Comparison of ENCODE assay signal across 18 cellular contexts in the genomic region with DNA sequence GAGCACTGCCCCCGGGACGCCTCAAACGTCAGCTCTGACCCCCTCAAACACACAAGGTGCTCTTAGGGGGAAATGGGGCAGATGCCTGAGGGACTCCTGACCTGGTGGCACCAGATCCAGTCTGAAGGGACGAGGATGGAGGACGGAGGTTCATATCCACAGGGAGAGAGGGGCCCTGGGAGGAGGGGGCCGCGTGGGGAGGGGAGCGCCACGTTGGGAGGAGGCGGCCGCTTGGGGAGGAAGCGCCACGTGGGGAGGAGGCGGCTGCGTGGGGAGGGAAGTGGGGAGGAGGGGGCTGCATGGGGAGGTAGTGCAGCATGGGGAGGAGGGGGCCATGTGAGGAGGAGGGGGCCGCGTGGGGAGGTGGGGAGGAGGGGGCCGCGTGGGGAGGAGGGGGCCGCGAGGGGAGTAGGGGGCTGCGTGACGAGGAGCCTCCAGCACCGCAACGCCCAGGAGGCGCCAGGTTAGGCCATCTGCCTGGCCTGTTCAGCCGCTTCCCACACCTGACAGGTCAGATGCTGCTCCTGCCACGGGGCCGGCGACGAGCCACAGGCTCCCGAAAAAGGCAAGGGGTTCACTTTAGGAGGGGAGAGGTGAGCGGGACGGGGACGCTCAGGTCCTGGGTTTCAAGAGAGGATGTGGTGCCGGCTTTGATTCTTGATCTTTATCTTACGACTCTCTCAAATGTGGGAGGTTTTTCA. TPM values are rescaled to one million over a fixed set of nuclear protein-coding genes. Genes with fewer than 3 reads are reported as not detected.
DNase-seq lines count a peak whose midpoint lies in the region; ATAC-seq, FAIRE-seq and TF ChIP-seq lines count a peak whose summit lies in the region.
"Had no signal": no experiment of that assay in that cellular context is flagged by ENCODE, and none has a peak within 500 bp of the region (broad histone marks: within the 10 kb centered on the region; RNA-seq: fewer than 3 reads in every experiment).

No MANE protein-coding gene starts in this region.

- CTCF ChIA-PET in CD4-positive, alpha-beta memory T cell (lab: Charles Lee; ENCODE audit: partially characterized antibody) = no interaction called here

- TF ChIP-seq POLR2A in tibial nerve (IDR thresholded peaks at IDR 0.05) = no peak

- no peaks in the 10 kb centered on the region for H3K4me1 Mint-ChIP-seq in CD14-positive monocyte
- peaks cover 2 to 6% (median 4%) of the 10 kb centered on the region in 4 donors for H3K4me1 Mint-ChIP-seq in CD4-positive, alpha-beta memory T cell
- H3K4me1 Mint-ChIP-seq in activated T-helper 1 cell treated with anti-CD3 and anti-CD28 coated beads, Interleukin-12 subunit alpha, Interleukin-12 subunit beta, Interleukin-2, Interleukin-4 antibody, amounts not matched to agents 30 ng/mL and 10 ng/mL and 1 ng/mL, durations not matched to agents 14 hours and 24 hours and 36 hours (ENCODE audit: low read depth) = no peaks in the 10 kb centered on the region
- H3K4me1 Mint-ChIP-seq in memory B cell = no peaks in the 10 kb centered on the region
- H3K4me1 Mint-ChIP-seq: B cell had no signal

- peaks cover 62% of the 10 kb centered on the region for H3K36me3 ChIP-seq in CD4-positive, alpha-beta memory T cell (ENCODE audit: insufficient read depth, low read length)
- H3K36me3 ChIP-seq in tibial nerve = peaks cover 4 to 66% (median 17%) of the 10 kb centered on the region in 3 donors

- peaks cover 0 to 5% (median 3%) of the 10 kb centered on the region in 7 donors for H3K9me3 Mint-ChIP-seq in CD14-positive monocyte
- H3K9me3 Mint-ChIP-seq in CD4-positive, alpha-beta memory T cell = peaks cover 0 to 6% (median 0%) of the 10 kb centered on the region in 8 donors
- H3K9me3 Mint-ChIP-seq in activated T-helper 1 cell treated with anti-CD3 and anti-CD28 coated beads, Interleukin-12 subunit alpha, Interleukin-12 subunit beta, Interleukin-2, Interleukin-4 antibody, amounts not matched to agents 30 ng/mL and 10 ng/mL and 1 ng/mL, durations not matched to agents 14 hours and 24 hours and 36 hours = no peaks in the 10 kb centered on the region
- no peaks in the 10 kb centered on the region for H3K9me3 Mint-ChIP-seq in memory B cell

- H3K27me3 Mint-ChIP-seq in CD14-positive monocyte (ENCODE audit: low read depth in 3 of 3) (no peaks in the 10 kb centered on the region), memory B cell (no peaks in the 10 kb centered on the region)
- H3K27me3 Mint-ChIP-seq in CD4-positive, alpha-beta memory T cell = no peaks in the 10 kb centered on the region
- no peaks in the 10 kb centered on the region for H3K27me3 Mint-ChIP-seq in activated T-helper 1 cell treated with anti-CD3 and anti-CD28 coated beads, Interleukin-12 subunit alpha, Interleukin-12 subunit beta, Interleukin-2, Interleukin-4 antibody, amounts not matched to agents 30 ng/mL and 10 ng/mL and 1 ng/mL, durations not matched to agents 14 hours and 24 hours and 36 hours (ENCODE audit: insufficient read depth)
- H3K27me3 Mint-ChIP-seq: B cell had no signal

- DNase-seq in CD14-positive monocyte (ENCODE audit: low spot score) (peak; percentile 27), memory B cell (ENCODE audit: low spot score in 2 of 2) (no peak), NCI-H1930 (lab: John Stamatoyannopoulos, UW) (no peak), tibial nerve (ENCODE audit: low spot score in 2 of 2) (no peak), GM19239 (ENCODE audit: insufficient read length, low spot score) (no peak)
- DNase-seq in CD4-positive, alpha-beta memory T cell = peak in 3 of 5 donors; percentile 24 to 36 (median 29)
- no peak for DNase-seq in activated T-helper 1 cell treated with anti-CD3 and anti-CD28 coated beads, Interleukin-12 subunit alpha, Interleukin-12 subunit beta, Interleukin-2, Interleukin-4 antibody, amounts not matched to agents 30 ng/mL and 10 ng/mL and 1 ng/mL, durations not matched to agents 14 hours and 24 hours and 36 hours (ENCODE audit: low spot score)
- DNase-seq: adrenal gland; mammary epithelial cell; NK-92 treated with Interleukin-12 subunit alpha and Interleukin-12 subunit beta, amount 100 ng/mL, for 24 hours; SIG-M5; small intestine had no signal

- H3K27ac Mint-ChIP-seq in CD14-positive monocyte = peak overlapping the region in 5 of 7 donors; percentile 7 to 69 (median 37)
- H3K27ac Mint-ChIP-seq in CD4-positive, alpha-beta memory T cell = peak overlapping the region in 5 of 7 donors; percentile 54 to 83 (median 75)
- H3K27ac Mint-ChIP-seq in activated T-helper 1 cell treated with anti-CD3 and anti-CD28 coated beads, Interleukin-12 subunit alpha, Interleukin-12 subunit beta, Interleukin-2, Interleukin-4 antibody, amounts not matched to agents 30 ng/mL and 10 ng/mL and 1 ng/mL, durations not matched to agents 14 hours and 24 hours and 36 hours = peak overlapping the region; percentile 11
- peak overlapping the region; percentile 45 for H3K27ac Mint-ChIP-seq in memory B cell
- H3K27ac Mint-ChIP-seq: B cell had no signal

- no peak for TF ChIP-seq EP300 in tibial nerve (IDR thresholded peaks at IDR 0.05)

- ATAC-seq in memory B cell (ENCODE audit: low read depth) = no peak
- no peak for ATAC-seq in HG02678 (IDR thresholded peaks at IDR 0.05; ENCODE audit: unreplicated experiment)
- ATAC-seq: HCT116 had no signal

- POLR2A ChIA-PET in CD4-positive, alpha-beta memory T cell (lab: Charles Lee; ENCODE audit: partially characterized antibody) = interaction anchor here (1.4 kb wide), 1 partner anchor 7 kb away, joined by 4 read pairs; no protein-coding TSS in a partner anchor

- H3K4me3 ChIP-seq in CD4-positive, alpha-beta memory T cell (ENCODE audit: low read length in 2 of 2) = no peak overlapping the region
- H3K4me3 ChIP-seq in tibial nerve = no peak overlapping the region
- H3K4me3 ChIP-seq: adrenal gland had no signal

- no peak overlapping the region for H3K27ac ChIP-seq in CD4-positive, alpha-beta memory T cell (ENCODE audit: low read depth, low read length)
- no peak overlapping the region for H3K27ac ChIP-seq in tibial nerve
- H3K27ac ChIP-seq: adrenal gland, neutrophil had no signal

- H3K4me3 Mint-ChIP-seq in CD14-positive monocyte (no peak overlapping the region), memory B cell (no peak overlapping the region)
- peak overlapping the region in 1 of 8 donors; percentile 20 for H3K4me3 Mint-ChIP-seq in CD4-positive, alpha-beta memory T cell
- H3K4me3 Mint-ChIP-seq in activated T-helper 1 cell treated with anti-CD3 and anti-CD28 coated beads, Interleukin-12 subunit alpha, Interleukin-12 subunit beta, Interleukin-2, Interleukin-4 antibody, amounts not matched to agents 30 ng/mL and 10 ng/mL and 1 ng/mL, durations not matched to agents 14 hours and 24 hours and 36 hours = no peak overlapping the region
- H3K4me3 Mint-ChIP-seq: B cell had no signal

- TF ChIP-seq CTCF in CD14-positive monocyte (IDR thresholded peaks at IDR 0.05) (no peak), tibial nerve (IDR thresholded peaks at IDR 0.05) (no peak)

- H3K4me1 ChIP-seq in CD4-positive, alpha-beta memory T cell (ENCODE audit: insufficient read depth, low read length) = no peaks in the 10 kb centered on the region
- peaks cover 0 to 5% (median 0%) of the 10 kb centered on the region in 4 donors for H3K4me1 ChIP-seq in tibial nerve
- H3K4me1 ChIP-seq: adrenal gland had no signal

- H3K36me3 Mint-ChIP-seq in CD14-positive monocyte (peaks cover 19 to 20% of the 10 kb centered on the region in 2 donors), memory B cell (peaks cover 15% of the 10 kb centered on the region)
- peaks cover 7 to 21% of the 10 kb centered on the region in 2 donors for H3K36me3 Mint-ChIP-seq in CD4-positive, alpha-beta memory T cell
- peaks cover 14% of the 10 kb centered on the region for H3K36me3 Mint-ChIP-seq in activated T-helper 1 cell treated with anti-CD3 and anti-CD28 coated beads, Interleukin-12 subunit alpha, Interleukin-12 subunit beta, Interleukin-2, Interleukin-4 antibody, amounts not matched to agents 30 ng/mL and 10 ng/mL and 1 ng/mL, durations not matched to agents 14 hours and 24 hours and 36 hours (ENCODE audit: low read depth)

- no peaks in the 10 kb centered on the region for H3K9me3 ChIP-seq in CD4-positive, alpha-beta memory T cell (ENCODE audit: control insufficient read depth in 1 of 2, low read length in 2 of 2)
- no peaks in the 10 kb centered on the region for H3K9me3 ChIP-seq in tibial nerve
- H3K9me3 ChIP-seq: adrenal gland, neutrophil had no signal

- FAIRE-seq in GM19239 (lab: Jason Lieb, UNC) = no peak
- FAIRE-seq: endothelial cell of umbilical vein, frontal cortex, small intestine had no signal

- intact Hi-C loops in CD14-positive monocyte (cut with micrococcal nuclease) = no loop called here
- intact Hi-C loops in CD4-positive, alpha-beta memory T cell (cut with micrococcal nuclease) = no loop called here
- intact Hi-C loops in activated T-helper 1 cell treated with anti-CD3 and anti-CD28 coated beads, Interleukin-12 subunit alpha, Interleukin-12 subunit beta, Interleukin-2, Interleukin-4 antibody, amounts not matched to agents 30 ng/mL and 10 ng/mL and 1 ng/mL, durations not matched to agents 14 hours and 24 hours and 36 hours (cut with micrococcal nuclease) = no loop called here

- H3K27me3 ChIP-seq in CD4-positive, alpha-beta memory T cell (ENCODE audit: insufficient read depth, low read length) = no peaks in the 10 kb centered on the region
- H3K27me3 ChIP-seq in tibial nerve = no peaks in the 10 kb centered on the region
- H3K27me3 ChIP-seq: adrenal gland, neutrophil had no signal

- WGBS in tibial nerve, 2 donors = 89 to 91% methylated on average over 34 to 37 of the region's 37 CpGs

RNA-seq across cellular contexts. Expression of gene C13orf46, which starts 36.7 kb away (rescaled TPM):
- under 1 TPM in 1 of 2 donors, not detected in 1; 0.05 TPM for polyA plus RNA-seq in CD14-positive monocyte
- total RNA-seq in CD4-positive, alpha-beta memory T cell = 10 to 100 TPM; 13.9 to 14.2 TPM
- polyA plus RNA-seq in CD4-positive, alpha-beta memory T cell = 1 to 10 TPM in 1 of 2 donors, not detected in 1; 1.5 TPM
- total RNA-seq in activated T-helper 1 cell treated with anti-CD3 and anti-CD28 coated beads, Interleukin-12 subunit alpha, Interleukin-12 subunit beta, Interleukin-2, Interleukin-4 antibody, amounts not matched to agents 30 ng/mL and 10 ng/mL and 1 ng/mL, durations not matched to agents 14 hours and 24 hours and 36 hours = 0.83 and 0.91 TPM in 2 replicates
- 10 to 100 TPM in 1 of 4 donors, 1 to 10 TPM in 3; 3.3 to 17.7 (median 4.1) TPM for total RNA-seq in tibial nerve

Comparison
In these comparisons a context has a peak if more than half of its experiments do, and no peak if none do; other contexts are left out.
1. DNase-seq: peak in CD14-positive monocyte (single experiment) and CD4-positive, alpha-beta memory T cell (3 of 5); none in activated T-helper 1 cell treated with anti-CD3 and anti-CD28 coated beads, Interleukin-12 subunit alpha, Interleukin-12 subunit beta, Interleukin-2, Interleukin-4 antibody, amounts not matched to agents 30 ng/mL and 10 ng/mL and 1 ng/mL, durations not matched to agents 14 hours and 24 hours and 36 hours (single experiment), memory B cell (0 of 2), NCI-H1930 (0 of 2), tibial nerve (0 of 2) and GM19239 (single experiment).
2. H3K27ac Mint-ChIP-seq: peak in every context shown above with its lines; median percentile 75 in CD4-positive, alpha-beta memory T cell; 45 in memory B cell; 37 in CD14-positive monocyte; 11 in activated T-helper 1 cell treated with anti-CD3 and anti-CD28 coated beads, Interleukin-12 subunit alpha, Interleukin-12 subunit beta, Interleukin-2, Interleukin-4 antibody, amounts not matched to agents 30 ng/mL and 10 ng/mL and 1 ng/mL, durations not matched to agents 14 hours and 24 hours and 36 hours.